Comparison of ENCODE assay signal across 8 cellular contexts in the genomic region with DNA sequence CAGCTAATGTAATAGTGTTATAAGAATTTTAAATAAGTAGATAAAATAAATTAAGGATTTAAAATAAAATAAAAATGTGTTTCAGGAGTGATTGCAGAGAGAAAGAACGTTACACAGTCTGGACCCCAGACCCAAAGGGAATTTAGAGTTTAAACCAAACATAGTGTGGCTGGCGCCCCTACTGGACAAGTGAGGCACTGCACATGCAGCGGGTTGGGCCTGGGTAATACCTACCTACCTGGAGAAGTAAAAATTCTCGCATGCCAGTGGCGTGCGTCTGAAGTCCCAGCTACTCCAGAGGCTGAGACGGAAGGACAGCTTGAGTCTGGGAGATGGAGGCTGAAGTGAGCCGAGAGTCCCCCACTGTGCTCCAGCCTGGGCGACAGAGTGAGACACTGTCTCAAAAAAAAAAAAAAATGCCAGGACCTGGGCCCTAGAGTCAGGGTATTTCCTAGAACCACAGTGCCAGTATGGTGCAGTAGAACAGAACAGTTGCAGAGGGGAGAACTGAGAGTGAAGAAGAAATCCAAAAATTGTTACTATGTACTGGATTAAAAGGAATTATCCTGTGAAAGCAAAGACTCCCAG.
DNase-seq lines count a peak whose midpoint lies in the region; ATAC-seq and TF ChIP-seq lines count a peak whose summit lies in the region.

No MANE protein-coding gene starts in this region.

- H3K4me3 ChIP-seq in HCT116 (replicated peaks in 1 of 2; ENCODE audit: low read depth in 1 of 2, low read length in 2 of 2) (no peak overlapping the region), dorsolateral prefrontal cortex (no peak overlapping the region)

- H3K27ac ChIP-seq in HCT116 (ENCODE audit: low read depth, low read length) = no peak overlapping the region
- H3K27ac ChIP-seq in dorsolateral prefrontal cortex = no peak overlapping the region

- DNase-seq in Daoy (ENCODE audit: low read depth) = peak; percentile 7
- peak; percentile 8 for DNase-seq in HCT116 (ENCODE audit: low read depth, low spot score)
- DNase-seq in dorsolateral prefrontal cortex = no peak
- peak; percentile 39 for DNase-seq in stimulated activated CD4-positive, alpha-beta T cell treated with anti-CD3 and anti-CD28 coated beads, Interleukin-12 subunit alpha, Interleukin-12 subunit beta, amount 100 ng/mL, for 4 hours
- DNase-seq in NCI-H1105 treated with DMSO at 0.1 percent for 48 hours (lab: John Stamatoyannopoulos, UW) = no peak
- DNase-seq in sciatic nerve (ENCODE audit: low spot score) = no peak
- DNase-seq in hepatic stellate cell (ENCODE audit: low spot score) = no peak

- CTCF ChIA-PET in HCT116 (lab: Charles Lee) = interaction anchor here (0.7 kb wide), 1 partner anchor 20 kb away, joined by 3 read pairs; no protein-coding TSS in a partner anchor

- TF ChIP-seq CTCF in HCT116 (IDR thresholded peaks at IDR 0.05 in 2 of 3, conservative IDR thresholded peaks at IDR 0.05 in 1 of 3; ENCODE audit: borderline replicate concordance in 1 of 3, insufficient read depth in 1 of 3, low read depth in 2 of 3, low read length in 2 of 3) (peak; percentile 16 to 93 (median 81); a peak in 5 of 6 replicates), dorsolateral prefrontal cortex (IDR thresholded peaks at IDR 0.05 in 54 of 56, conservative IDR thresholded peaks at IDR 0.05 in 2 of 56; ENCODE audit: low read depth in 1 of 56, partially characterized antibody in 56 of 56) (peak in 37 of 56 donors; percentile 9 to 45 (median 28))

- no peaks in the 10 kb centered on the region for H3K9me3 ChIP-seq in HCT116 (ENCODE audit: control insufficient read depth in 1 of 2, insufficient read depth in 1 of 2, low read depth in 1 of 2, low read length in 2 of 2)

- no peak for TF ChIP-seq POLR2A in HCT116 (IDR thresholded peaks at IDR 0.05; ENCODE audit: borderline replicate concordance, extremely low read depth, insufficient read depth, insufficient read length)

- POLR2A ChIA-PET in HCT116 (lab: Charles Lee) = no interaction called here

- no peaks in the 10 kb centered on the region for H3K79me2 ChIP-seq in HCT116 (ENCODE audit: insufficient read depth, low read length)

- peaks cover 2 to 14% of the 10 kb centered on the region in 2 experiments; a peak in 2 of 4 replicates for H3K4me1 ChIP-seq in HCT116 (ENCODE audit: control insufficient read depth in 1 of 2, insufficient read depth in 2 of 2, low read length in 2 of 2)

- no peak overlapping the region for H3K4me2 ChIP-seq in HCT116 (ENCODE audit: low read length)

- no peaks in the 10 kb centered on the region for H4K20me1 ChIP-seq in HCT116 (ENCODE audit: insufficient read depth)

- H3K9me2 ChIP-seq in HCT116 (ENCODE audit: insufficient read depth) = no peaks in the 10 kb centered on the region

- no TSS peak for BruUV-seq in HCT116 (replicated peaks; lab: Mats Ljungman, UMichigan)

- no peak for TF ChIP-seq RAD21 in HCT116 (IDR thresholded peaks at IDR 0.05; ENCODE audit: low read depth)

- no peak overlapping the region for H3K9ac ChIP-seq in HCT116 (ENCODE audit: low read length)

- H2AFZ ChIP-seq in HCT116 (ENCODE audit: low read depth, low read length, poor library complexity, severe bottlenecking) = no peak overlapping the region

- RAD21 ChIA-PET in HCT116 (lab: Charles Lee; ENCODE audit: low non-redundant PET in 1 of 2, low total read pairs in 2 of 2, uncharacterized antibody in 2 of 2, unreplicated experiment in 2 of 2) = no interaction called here

- H3K36me3 ChIP-seq in HCT116 (ENCODE audit: control insufficient read depth in 1 of 2, insufficient read depth in 2 of 2, low read length in 2 of 2) = no peaks in the 10 kb centered on the region

- H3K27me3 ChIP-seq in HCT116 (ENCODE audit: insufficient read depth, low read length) = no peaks in the 10 kb centered on the region
- peaks cover 0 to 22% (median 0%) of the 10 kb centered on the region in 45 donors for H3K27me3 ChIP-seq in dorsolateral prefrontal cortex

- peak; percentile 89 for ATAC-seq in HCT116
- ATAC-seq in SK-N-SH treated with all-trans-retinoic acid at 6 μM for 48 hours = peak; percentile 75
- no peak for ATAC-seq in sciatic nerve

- intact Hi-C loops in HCT116 (cut with micrococcal nuclease) = no loop called here
- intact Hi-C loops in dorsolateral prefrontal cortex (cut with DNase I) = no loop called here
- intact Hi-C loops in sciatic nerve (cut with DNase I) = no loop called here

TF ChIP-seq in HCT116, 20 proteins besides CTCF, POLR2A, EP300 and RAD21:
- no peak for TF ChIP-seq ZNF274 (IDR thresholded peaks at IDR 0.05; ENCODE audit: low read depth, low read length)
- TF ChIP-seq EZH2phosphoT487 (IDR thresholded peaks at IDR 0.05; ENCODE audit: borderline replicate concordance) = no peak
- no peak for TF ChIP-seq FOSL1 (IDR thresholded peaks at IDR 0.05; ENCODE audit: low read depth)
- no peak for TF ChIP-seq ELF1 (IDR thresholded peaks at IDR 0.05; ENCODE audit: borderline replicate concordance, low read depth)
- no peak for TF ChIP-seq SRF (IDR thresholded peaks at IDR 0.05; ENCODE audit: low read depth)
- TF ChIP-seq SP1 (IDR thresholded peaks at IDR 0.05; ENCODE audit: low read depth) = no peak

TF ChIP-seq in SK-N-SH treated with all-trans-retinoic acid at 6 μM for 48 hours, 23 proteins besides CTCF, POLR2A, EP300 and RAD21:
- TF ChIP-seq ZFP3 (CRISPR knock-in tag; IDR thresholded peaks at IDR 0.05) = no peak
- no peak for TF ChIP-seq TOX (CRISPR knock-in tag; IDR thresholded peaks at IDR 0.05; ENCODE audit: borderline replicate concordance)
- TF ChIP-seq ZFP30 (CRISPR knock-in tag; IDR thresholded peaks at IDR 0.05) = no peak
- no peak for TF ChIP-seq ESRRG (CRISPR knock-in tag; IDR thresholded peaks at IDR 0.05)
- no peak for TF ChIP-seq ZC3H10 (CRISPR knock-in tag; IDR thresholded peaks at IDR 0.05)
- TF ChIP-seq, protein P1, sequence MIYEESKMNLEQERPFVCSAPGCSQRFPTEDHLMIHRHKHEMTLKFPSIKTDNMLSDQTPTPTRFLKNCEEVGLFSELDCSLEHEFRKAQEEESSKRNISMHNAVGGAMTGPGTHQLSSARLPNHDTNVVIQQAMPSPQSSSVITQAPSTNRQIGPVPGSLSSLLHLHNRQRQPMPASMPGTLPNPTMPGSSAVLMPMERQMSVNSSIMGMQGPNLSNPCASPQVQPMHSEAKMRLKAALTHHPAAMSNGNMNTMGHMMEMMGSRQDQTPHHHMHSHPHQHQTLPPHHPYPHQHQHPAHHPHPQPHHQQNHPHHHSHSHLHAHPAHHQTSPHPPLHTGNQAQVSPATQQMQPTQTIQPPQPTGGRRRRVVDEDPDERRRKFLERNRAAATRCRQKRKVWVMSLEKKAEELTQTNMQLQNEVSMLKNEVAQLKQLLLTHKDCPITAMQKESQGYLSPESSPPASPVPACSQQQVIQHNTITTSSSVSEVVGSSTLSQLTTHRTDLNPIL (CRISPR knock-in tag; IDR thresholded peaks at IDR 0.05; ENCODE audit: low read depth) = no peak
- TF ChIP-seq, protein P2, sequence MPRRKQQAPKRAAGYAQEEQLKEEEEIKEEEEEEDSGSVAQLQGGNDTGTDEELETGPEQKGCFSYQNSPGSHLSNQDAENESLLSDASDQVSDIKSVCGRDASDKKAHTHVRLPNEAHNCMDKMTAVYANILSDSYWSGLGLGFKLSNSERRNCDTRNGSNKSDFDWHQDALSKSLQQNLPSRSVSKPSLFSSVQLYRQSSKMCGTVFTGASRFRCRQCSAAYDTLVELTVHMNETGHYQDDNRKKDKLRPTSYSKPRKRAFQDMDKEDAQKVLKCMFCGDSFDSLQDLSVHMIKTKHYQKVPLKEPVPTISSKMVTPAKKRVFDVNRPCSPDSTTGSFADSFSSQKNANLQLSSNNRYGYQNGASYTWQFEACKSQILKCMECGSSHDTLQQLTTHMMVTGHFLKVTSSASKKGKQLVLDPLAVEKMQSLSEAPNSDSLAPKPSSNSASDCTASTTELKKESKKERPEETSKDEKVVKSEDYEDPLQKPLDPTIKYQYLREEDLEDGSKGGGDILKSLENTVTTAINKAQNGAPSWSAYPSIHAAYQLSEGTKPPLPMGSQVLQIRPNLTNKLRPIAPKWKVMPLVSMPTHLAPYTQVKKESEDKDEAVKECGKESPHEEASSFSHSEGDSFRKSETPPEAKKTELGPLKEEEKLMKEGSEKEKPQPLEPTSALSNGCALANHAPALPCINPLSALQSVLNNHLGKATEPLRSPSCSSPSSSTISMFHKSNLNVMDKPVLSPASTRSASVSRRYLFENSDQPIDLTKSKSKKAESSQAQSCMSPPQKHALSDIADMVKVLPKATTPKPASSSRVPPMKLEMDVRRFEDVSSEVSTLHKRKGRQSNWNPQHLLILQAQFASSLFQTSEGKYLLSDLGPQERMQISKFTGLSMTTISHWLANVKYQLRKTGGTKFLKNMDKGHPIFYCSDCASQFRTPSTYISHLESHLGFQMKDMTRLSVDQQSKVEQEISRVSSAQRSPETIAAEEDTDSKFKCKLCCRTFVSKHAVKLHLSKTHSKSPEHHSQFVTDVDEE (CRISPR knock-in tag; IDR thresholded peaks at IDR 0.05) = no peak
- TF ChIP-seq PPARA (CRISPR knock-in tag; IDR thresholded peaks at IDR 0.05; ENCODE audit: borderline replicate concordance) = no peak
- TF ChIP-seq, protein P3, sequence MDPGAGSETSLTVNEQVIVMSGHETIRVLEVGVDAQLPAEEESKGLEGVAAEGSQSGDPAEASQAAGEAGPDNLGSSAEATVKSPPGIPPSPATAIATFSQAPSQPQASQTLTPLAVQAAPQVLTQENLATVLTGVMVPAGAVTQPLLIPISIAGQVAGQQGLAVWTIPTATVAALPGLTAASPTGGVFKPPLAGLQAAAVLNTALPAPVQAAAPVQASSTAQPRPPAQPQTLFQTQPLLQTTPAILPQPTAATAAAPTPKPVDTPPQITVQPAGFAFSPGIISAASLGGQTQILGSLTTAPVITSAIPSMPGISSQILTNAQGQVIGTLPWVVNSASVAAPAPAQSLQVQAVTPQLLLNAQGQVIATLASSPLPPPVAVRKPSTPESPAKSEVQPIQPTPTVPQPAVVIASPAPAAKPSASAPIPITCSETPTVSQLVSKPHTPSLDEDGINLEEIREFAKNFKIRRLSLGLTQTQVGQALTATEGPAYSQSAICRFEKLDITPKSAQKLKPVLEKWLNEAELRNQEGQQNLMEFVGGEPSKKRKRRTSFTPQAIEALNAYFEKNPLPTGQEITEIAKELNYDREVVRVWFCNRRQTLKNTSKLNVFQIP (CRISPR knock-in tag; IDR thresholded peaks at IDR 0.05; ENCODE audit: borderline replicate concordance, low read depth) = no peak
- no peak for TF ChIP-seq ZNF565 (CRISPR knock-in tag; conservative IDR thresholded peaks at IDR 0.05; ENCODE audit: low read depth)
- TF ChIP-seq OSR1 (CRISPR knock-in tag; IDR thresholded peaks at IDR 0.05) = no peak

Comparison
In these comparisons a context has a peak if more than half of its experiments do, and no peak if none do; other contexts are left out.
1. DNase-seq: peak in Daoy (single experiment), HCT116 (single experiment) and stimulated activated CD4-positive, alpha-beta T cell treated with anti-CD3 and anti-CD28 coated beads, Interleukin-12 subunit alpha, Interleukin-12 subunit beta, amount 100 ng/mL, for 4 hours (single experiment); none in dorsolateral prefrontal cortex (0 of 10), NCI-H1105 treated with DMSO at 0.1 percent for 48 hours (single experiment), sciatic nerve (single experiment) and hepatic stellate cell (single experiment).